20 cellular contexts compared by ENCODE assay signal in the genomic region with DNA sequence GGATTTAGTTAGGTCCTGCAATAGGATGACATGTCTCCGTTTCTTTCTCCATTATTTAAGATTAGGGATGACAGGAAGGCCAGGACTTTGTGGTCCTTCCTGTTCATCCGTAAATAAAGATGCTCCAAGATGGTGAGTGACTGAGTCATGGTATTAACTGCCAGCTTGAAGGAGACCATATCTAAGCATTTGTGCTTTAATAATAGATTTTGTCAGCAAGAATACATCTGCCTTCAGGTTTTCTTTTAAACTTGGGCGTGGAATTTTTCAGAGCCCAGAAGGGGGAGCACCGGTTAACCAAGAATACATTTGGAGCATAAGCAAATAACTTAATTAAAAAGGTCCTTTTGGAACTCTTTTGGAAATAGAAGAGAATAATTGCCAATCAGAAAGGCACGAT.
DNase-seq lines count a peak whose midpoint lies in the region; ATAC-seq, FAIRE-seq and TF ChIP-seq lines count a peak whose summit lies in the region.
"Had no signal": no experiment of that assay in that cellular context is flagged by ENCODE, and none has a peak within 500 bp of the region (broad histone marks: within the 10 kb centered on the region; RNA-seq: fewer than 3 reads in every experiment).

No MANE protein-coding gene starts in this region.

- H2AFZ ChIP-seq in astrocyte (ENCODE audit: low read depth, low read length): no peak overlapping the region

- peaks cover 44% of the 10 kb centered on the region for H3K4me1 ChIP-seq in astrocyte (ENCODE audit: insufficient read depth, low read length)

- no peak overlapping the region for H3K4me3 ChIP-seq in AG04450 (ENCODE audit: low read depth, low read length)
- no peak overlapping the region for H3K4me3 ChIP-seq in astrocyte (ENCODE audit: insufficient read depth, low read depth, low read length)
- H3K4me3 ChIP-seq in kidney epithelial cell (ENCODE audit: low read depth, low read length): no peak overlapping the region
- H3K4me3 ChIP-seq: SJSA1, tibial artery had no signal

- CTCF ChIA-PET in AG04450 (lab: Charles Lee): interaction anchor here (0.8 to 3.5 kb wide), 3 partner anchors 52 to 84 kb away, joined by 4 to 19 read pairs (median 6); no protein-coding TSS in a partner anchor

- H3K27ac ChIP-seq in AG04450 (ENCODE audit: low read depth, low read length) (no peak overlapping the region), astrocyte (ENCODE audit: low read depth, low read length) (no peak overlapping the region)
- H3K27ac ChIP-seq: SJSA1 had no signal

- H3K4me3 Mint-ChIP-seq in HFFc6: no peak overlapping the region
- H3K4me3 Mint-ChIP-seq in astrocyte (ENCODE audit: unreplicated experiment): no peak overlapping the region
- no peak overlapping the region for H3K4me3 Mint-ChIP-seq in activated CD4-positive, alpha-beta T cell treated with anti-CD3 and anti-CD28 coated beads, Interleukin-2, amount 10 ng/mL, durations not matched to agents 24 days and 14 days
- H3K4me3 Mint-ChIP-seq: IgD-negative memory B cell, nephron had no signal

- H3K4me1 Mint-ChIP-seq in HFFc6 (ENCODE audit: low read depth) (peaks cover 86% of the 10 kb centered on the region), astrocyte (ENCODE audit: low read depth, unreplicated experiment) (peaks cover 59% of the 10 kb centered on the region)
- peaks cover 39% of the 10 kb centered on the region for H3K4me1 Mint-ChIP-seq in activated CD4-positive, alpha-beta T cell treated with anti-CD3 and anti-CD28 coated beads, Interleukin-2, amount 10 ng/mL, durations not matched to agents 24 days and 14 days

- H3K27ac Mint-ChIP-seq in HFFc6: peak overlapping the region; percentile 40; the same call in 1 of the 2 replicates
- no peak overlapping the region for H3K27ac Mint-ChIP-seq in astrocyte (ENCODE audit: unreplicated experiment)
- H3K27ac Mint-ChIP-seq in activated CD4-positive, alpha-beta T cell treated with anti-CD3 and anti-CD28 coated beads, Interleukin-2, amount 10 ng/mL, durations not matched to agents 24 days and 14 days: no peak overlapping the region
- H3K27ac Mint-ChIP-seq: nephron had no signal

- no peak for ATAC-seq in HG02763 (IDR thresholded peaks at IDR 0.05; ENCODE audit: unreplicated experiment)
- ATAC-seq in GM18870 (IDR thresholded peaks at IDR 0.05; ENCODE audit: unreplicated experiment): no peak
- no peak for ATAC-seq in HG03159 (IDR thresholded peaks at IDR 0.05; ENCODE audit: unreplicated experiment)
- ATAC-seq: right cardiac atrium had no signal

- POLR2A ChIA-PET in AG04450 (lab: Yijun Ruan, JAX): no interaction called here

- DNase-seq in AG04450 (ENCODE audit: low read depth, low spot score): no peak
- DNase-seq in HFFc6: peak; percentile 40
- no peak for DNase-seq in astrocyte (ENCODE audit: low read depth)
- no peak for DNase-seq in kidney epithelial cell (ENCODE audit: low read depth)
- DNase-seq in activated CD4-positive, alpha-beta T cell treated with anti-CD3 and anti-CD28 coated beads, Interleukin-2, amount 10 ng/mL, durations not matched to agents 24 days and 14 days: no peak
- DNase-seq: activated CD8-positive, alpha-beta memory T cell treated with anti-CD3 and anti-CD28 coated beads for 24 hours; activated effector memory CD4-positive, alpha-beta T cell treated with anti-CD3 and anti-CD28 coated beads, Interleukin-2, amount 50 U/mL, for 16 hours; AML-193; NCI-H1105 treated with DMSO at 0.1 percent for 48 hours; right cardiac atrium; stimulated activated CD8-positive, alpha-beta memory T cell treated with anti-CD3 and anti-CD28 coated beads, Interleukin-4, amount 100 ng/mL, for 48 hours; tibial artery had no signal

- H3K36me3 ChIP-seq in astrocyte (ENCODE audit: insufficient read depth, low read length) (no peaks in the 10 kb centered on the region), kidney epithelial cell (ENCODE audit: control insufficient read depth, insufficient read depth, low read length) (no peaks in the 10 kb centered on the region)
- H3K36me3 ChIP-seq: tibial artery had no signal

- H3K9ac ChIP-seq in astrocyte (ENCODE audit: low read length): no peak overlapping the region

- H3K36me3 Mint-ChIP-seq in HFFc6 (ENCODE audit: low read depth): peaks cover 16% of the 10 kb centered on the region
- H3K36me3 Mint-ChIP-seq in astrocyte (ENCODE audit: low read depth, unreplicated experiment): no peaks in the 10 kb centered on the region
- peaks cover 7% of the 10 kb centered on the region for H3K36me3 Mint-ChIP-seq in activated CD4-positive, alpha-beta T cell treated with anti-CD3 and anti-CD28 coated beads, Interleukin-2, amount 10 ng/mL, durations not matched to agents 24 days and 14 days (ENCODE audit: low read depth)
- H3K36me3 Mint-ChIP-seq: IgD-negative memory B cell had no signal

- intact Hi-C loops in activated CD4-positive, alpha-beta T cell treated with anti-CD3 and anti-CD28 coated beads, Interleukin-2, amount 10 ng/mL, durations not matched to agents 24 days and 14 days (cut with micrococcal nuclease): no loop called here

- H3K4me2 ChIP-seq in astrocyte (ENCODE audit: low read length): no peak overlapping the region

- no peaks in the 10 kb centered on the region for H3K27me3 ChIP-seq in AG04450 (ENCODE audit: control insufficient read depth, insufficient read depth, low read length)
- no peaks in the 10 kb centered on the region for H3K27me3 ChIP-seq in astrocyte (ENCODE audit: insufficient read depth, low read length)
- H3K27me3 ChIP-seq in kidney epithelial cell (ENCODE audit: control insufficient read depth, insufficient read depth, low read length): no peaks in the 10 kb centered on the region
- H3K27me3 ChIP-seq: SJSA1, tibial artery had no signal

- peaks cover 81% of the 10 kb centered on the region for H4K20me1 ChIP-seq in astrocyte (ENCODE audit: insufficient read depth, low read length)

- TF ChIP-seq CTCF in AG04450 (IDR thresholded peaks at IDR 0.05; ENCODE audit: low read depth, low read length) (peak; percentile 40), HFFc6 (IDR thresholded peaks at IDR 0.05) (peak; percentile 61), astrocyte (IDR thresholded peaks at IDR 0.05; ENCODE audit: insufficient read depth, low read depth, low read length) (peak; percentile 17), kidney epithelial cell (IDR thresholded peaks at IDR 0.05; ENCODE audit: insufficient read depth, low read length, poor library complexity, severe bottlenecking) (peak; percentile 2)

- FAIRE-seq in astrocyte (lab: Jason Lieb, UNC): no peak
- FAIRE-seq: frontal cortex, H54 had no signal

- no peaks in the 10 kb centered on the region for H3K27me3 Mint-ChIP-seq in HFFc6 (ENCODE audit: insufficient read depth)
- no peaks in the 10 kb centered on the region for H3K27me3 Mint-ChIP-seq in astrocyte (ENCODE audit: low read depth, unreplicated experiment)
- H3K27me3 Mint-ChIP-seq in activated CD4-positive, alpha-beta T cell treated with anti-CD3 and anti-CD28 coated beads, Interleukin-2, amount 10 ng/mL, durations not matched to agents 24 days and 14 days: no peaks in the 10 kb centered on the region
- H3K27me3 Mint-ChIP-seq: IgD-negative memory B cell had no signal

- H3K9me3 Mint-ChIP-seq in HFFc6 (no peaks in the 10 kb centered on the region), astrocyte (ENCODE audit: unreplicated experiment) (no peaks in the 10 kb centered on the region)
- no peaks in the 10 kb centered on the region for H3K9me3 Mint-ChIP-seq in activated CD4-positive, alpha-beta T cell treated with anti-CD3 and anti-CD28 coated beads, Interleukin-2, amount 10 ng/mL, durations not matched to agents 24 days and 14 days
- H3K9me3 Mint-ChIP-seq: IgD-negative memory B cell, nephron had no signal

- H3K9me3 ChIP-seq in AG04450 (ENCODE audit: control insufficient read depth, insufficient read depth, low read length) (no peaks in the 10 kb centered on the region), astrocyte (ENCODE audit: insufficient read depth, low read depth, low read length) (no peaks in the 10 kb centered on the region)
- H3K9me3 ChIP-seq: SJSA1, tibial artery had no signal

- H3K79me2 ChIP-seq in astrocyte (ENCODE audit: insufficient read depth, low read length): peaks cover 87% of the 10 kb centered on the region

Comparison
In these comparisons a context has a peak if more than half of its experiments do, and no peak if none do; other contexts are left out.
1. CTCF ChIP-seq: peak in every context shown above with its lines; median percentile 61 in HFFc6; 40 in AG04450; 17 in astrocyte; 2 in kidney epithelial cell.